Comparison of ENCODE assay signal across 8 cellular contexts in the genomic region with DNA sequence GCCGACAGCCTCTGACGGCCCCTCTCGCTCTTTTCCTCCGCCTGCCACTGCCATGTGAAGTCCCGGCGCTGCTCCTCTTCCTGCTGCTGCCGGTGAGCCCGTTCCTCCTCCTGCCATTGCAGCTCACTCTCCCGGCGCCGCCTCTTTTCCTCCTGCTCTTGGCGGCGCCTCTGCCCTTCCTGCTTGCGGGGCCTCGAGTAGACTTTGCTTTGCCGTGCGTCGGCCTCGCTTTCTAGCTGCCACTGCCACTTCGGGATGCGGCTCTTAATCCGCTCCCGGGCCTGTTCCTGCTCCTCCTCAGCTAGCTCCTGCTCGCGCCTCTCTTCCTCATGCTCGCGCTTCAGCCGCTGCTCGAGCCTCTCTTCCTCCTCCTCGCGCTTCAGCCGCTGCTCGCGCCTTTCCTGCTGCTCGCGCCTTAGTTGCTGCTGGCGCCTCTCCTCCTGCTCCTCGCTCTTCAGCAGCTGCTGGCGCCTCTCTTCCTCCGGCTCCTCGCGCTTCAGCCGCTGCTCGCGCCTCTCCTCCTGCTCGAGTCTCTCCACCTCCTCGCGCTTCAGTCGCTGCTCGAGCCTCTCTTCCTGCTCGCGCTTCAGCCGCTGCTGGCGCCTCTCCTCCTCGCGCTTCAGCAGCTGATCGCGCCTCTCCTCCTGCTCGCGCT. TPM values are rescaled to one million over a fixed set of nuclear protein-coding genes. Genes with fewer than 3 reads are reported as not detected.
DNase-seq lines count a peak whose midpoint lies in the region; ATAC-seq and TF ChIP-seq lines count a peak whose summit lies in the region.

No MANE protein-coding gene starts in this region.

- peak overlapping the region; percentile 100 for H3K4me2 ChIP-seq in PC-9

- H3K27me3 ChIP-seq in PC-9 (ENCODE audit: insufficient read depth, low read depth) (peaks cover 44% of the 10 kb centered on the region), right lobe of liver (peaks cover 4 to 20% of the 10 kb centered on the region in 2 donors), stomach smooth muscle (ENCODE audit: control insufficient read depth in 1 of 2, insufficient read depth in 2 of 2, low read length in 2 of 2) (peaks cover 80 to 86% of the 10 kb centered on the region in 2 donors)

- no peak overlapping the region for H3K9ac ChIP-seq in stomach smooth muscle (ENCODE audit: low read length in 2 of 2)

- CTCF ChIA-PET in AG04449 (lab: Yijun Ruan, JAX), result interaction anchor here (1.1 to 4.1 kb wide), 11 partner anchors 30 to 348 kb away, joined by 3 to 18 read pairs (median 3); no protein-coding TSS in a partner anchor
- CTCF ChIA-PET in PC-9 (lab: Charles Lee), result interaction anchor here (0.7 to 1.1 kb wide), 2 partner anchors 51 to 58 kb away, joined by 3 to 4 read pairs; no protein-coding TSS in a partner anchor

- intact Hi-C loops in PC-9 (cut with micrococcal nuclease; ENCODE audit: unreplicated experiment), result no loop called here
- intact Hi-C loops in right lobe of liver (cut with DNase I), result no loop called here

- H3K79me2 ChIP-seq in PC-9 (ENCODE audit: low read depth), result no peaks in the 10 kb centered on the region

- WGBS in right lobe of liver (ENCODE audit: insufficient coverage, low coverage, low lambda C conversion rate, missing lambda C conversion rate), result under 1% methylated on average over 59 of the region's 60 CpGs

- H3K27ac ChIP-seq in PC-9 (no peak overlapping the region), right lobe of liver (no peak overlapping the region), stomach smooth muscle (ENCODE audit: low read length) (no peak overlapping the region)

- POLR2A ChIA-PET in AG04449 (lab: Yijun Ruan, JAX), result interaction anchor here (0.7 kb wide), 1 partner anchor 8 kb away, joined by 3 read pairs; no protein-coding TSS in a partner anchor
- POLR2A ChIA-PET in PC-9 (lab: Charles Lee; ENCODE audit: unreplicated experiment), result interaction anchor here (0.6 to 1.0 kb wide), 3 partner anchors 76 to 1040 kb away, joined by 3 to 6 read pairs (median 6); partner anchors contain the start of gene GABPB2

- H3K4me1 ChIP-seq in PC-9 (replicated peaks; ENCODE audit: insufficient read depth) (peaks cover 15% of the 10 kb centered on the region; the same call in 1 of the 2 replicates), right lobe of liver (peaks cover 0 to 21% (median 4%) of the 10 kb centered on the region in 4 donors), stomach smooth muscle (ENCODE audit: control insufficient read depth, insufficient read depth, low read length) (peaks cover 36% of the 10 kb centered on the region)

- ATAC-seq in right lobe of liver (peak; percentile 43 to 63 (median 58)), GM21786 (IDR thresholded peaks at IDR 0.05; ENCODE audit: unreplicated experiment) (no peak), GM18907 (IDR thresholded peaks at IDR 0.05; ENCODE audit: unreplicated experiment) (no peak)

- no peaks in the 10 kb centered on the region for H3K9me2 ChIP-seq in PC-9 (ENCODE audit: insufficient read depth)

- H2AFZ ChIP-seq in PC-9, result peak overlapping the region; percentile 97

- H3K9me3 ChIP-seq in PC-9 (ENCODE audit: insufficient read depth, low read depth), result peaks cover 9% of the 10 kb centered on the region
- no peaks in the 10 kb centered on the region for H3K9me3 ChIP-seq in right lobe of liver
- H3K9me3 ChIP-seq in stomach smooth muscle (ENCODE audit: control insufficient read depth in 2 of 2, low read length in 2 of 2), result peaks cover 0 to 12% of the 10 kb centered on the region in 2 donors

- H3K36me3 ChIP-seq in PC-9 (ENCODE audit: low read depth) (no peaks in the 10 kb centered on the region), right lobe of liver (no peaks in the 10 kb centered on the region), stomach smooth muscle (ENCODE audit: control insufficient read depth in 2 of 2, insufficient read depth in 2 of 2, low read length in 2 of 2) (no peaks in the 10 kb centered on the region)

- DNase-seq in AG04449 (ENCODE audit: low read depth, low spot score) (no peak), GM12864 (ENCODE audit: low read depth) (no peak), PC-9 (peak; percentile 40 to 45), right lobe of liver (peak in 2 of 3 donors; percentile 32 to 57)
- peak; percentile 8 for DNase-seq in central memory CD4-positive, alpha-beta T cell

- no peak for TF ChIP-seq POLR2A in right lobe of liver (IDR thresholded peaks at IDR 0.05)

- no peak for TF ChIP-seq CTCF in AG04449 (IDR thresholded peaks at IDR 0.05; ENCODE audit: insufficient read depth, low read length, missing control alignments)
- TF ChIP-seq CTCF in GM12864 (IDR thresholded peaks at IDR 0.05; ENCODE audit: low read depth, low read length, missing control alignments), result no peak
- TF ChIP-seq CTCF in PC-9 (conservative IDR thresholded peaks at IDR 0.05), result no peak
- no peak for TF ChIP-seq CTCF in right lobe of liver (IDR thresholded peaks at IDR 0.05)

- H4K20me1 ChIP-seq in PC-9 (ENCODE audit: insufficient read depth), result no peaks in the 10 kb centered on the region

- H3F3A ChIP-seq in PC-9 (ENCODE audit: insufficient read depth, low read depth), result peaks cover 15% of the 10 kb centered on the region; the same call in 1 of the 2 replicates

- BruUV-seq in PC-9 (replicated peaks; lab: Mats Ljungman, UMichigan), result no TSS peak

- H3K4me3 ChIP-seq in AG04449 (ENCODE audit: low read depth, low read length), result peak overlapping the region; percentile 52
- H3K4me3 ChIP-seq in GM12864 (ENCODE audit: low read depth, low read length), result peak overlapping the region; percentile 55
- H3K4me3 ChIP-seq in PC-9, result peak overlapping the region; percentile 79
- H3K4me3 ChIP-seq in right lobe of liver, result peak overlapping the region; percentile 18 to 34 (median 33)
- H3K4me3 ChIP-seq in stomach smooth muscle (ENCODE audit: low read length in 2 of 2), result peak overlapping the region; percentile 71 to 72

RNA-seq across cellular contexts. Expression of gene TCHH, which starts 4.3 kb away (rescaled TPM):
- total RNA-seq in PC-9 (2021), result 0.04 TPM in 1 of 2 replicates, not detected in the other
- total RNA-seq in right lobe of liver, result under 1 TPM in 4 of 6 experiments, not detected in 2; 0.02 to 0.25 (median 0.12) TPM

RNA-seq across cellular contexts. Expression of gene TCHHL1, which starts 22.1 kb away (rescaled TPM):
- total RNA-seq in PC-9 (2021), result not detected in 2 replicates
- not detected for total RNA-seq in right lobe of liver

RNA-seq across cellular contexts. Expression of gene RPTN, which starts 48.0 kb away (rescaled TPM):
- total RNA-seq in PC-9 (2021) (not detected in 2 replicates), right lobe of liver (not detected)

Comparison
In these comparisons a context has a peak if more than half of its experiments do, and no peak if none do; other contexts are left out.
1. DNase-seq: peak in PC-9 (2 of 2), central memory CD4-positive, alpha-beta T cell (single experiment) and right lobe of liver (2 of 3); none in AG04449 (single experiment) and GM12864 (single experiment).
2. ATAC-seq: peak in right lobe of liver (4 of 4); none in GM21786 (single experiment) and GM18907 (single experiment).
3. Peak in every context shown above with its lines, with median percentiles within 50 percentile points of each other: H3K4me3 ChIP-seq.